In genomic region chr22:44994399-44995281, GRCh38 we compare ENCODE assay signal across 23 cellular contexts. TPM values are rescaled to one million over a fixed set of nuclear protein-coding genes. Genes with fewer than 3 reads are reported as not detected.
DNase-seq lines count a peak whose midpoint lies in the region; TF ChIP-seq lines count a peak whose summit lies in the region.
"Had no signal": no experiment of that assay in that cellular context is flagged by ENCODE, and none has a peak within 500 bp of the region (broad histone marks: within the 10 kb centered on the region; RNA-seq: fewer than 3 reads in every experiment).

No MANE protein-coding gene starts in this region.

- CTCF ChIA-PET in mammary epithelial cell (lab: Charles Lee; ENCODE audit: low non-redundant PET) = no interaction called here

- no TSS peak for BruUV-seq in mammary epithelial cell (replicated peaks; lab: Mats Ljungman, UMichigan)

- H3K79me2 ChIP-seq in mammary epithelial cell (ENCODE audit: insufficient read depth, low read length) = no peaks in the 10 kb centered on the region

- H3K27me3 Mint-ChIP-seq in nephron (ENCODE audit: low read depth) = no peaks in the 10 kb centered on the region
- H3K27me3 Mint-ChIP-seq in T-helper 2 cell treated with Interferon-gamma antibody and Interleukin-4, amounts not matched to agents 5 μg/mL and 100 μg/mL, for 36 hours (ENCODE audit: low read depth) = no peaks in the 10 kb centered on the region

- H3K36me3 ChIP-seq in mammary epithelial cell (ENCODE audit: insufficient read depth, low read length) = no peaks in the 10 kb centered on the region
- H3K36me3 ChIP-seq: heart left ventricle, left lung had no signal

- 67% methylated on average over 20 of the region's 20 CpGs for WGBS in mammary epithelial cell (ENCODE audit: low coverage, missing lambda C conversion rate)

- no peak overlapping the region for H2AFZ ChIP-seq in mammary epithelial cell (ENCODE audit: low read depth, low read length)

- peak overlapping the region in 1 of 3 experiments; percentile 30 for H3K4me3 Mint-ChIP-seq in nephron
- no peak overlapping the region for H3K4me3 Mint-ChIP-seq in T-helper 2 cell treated with Interferon-gamma antibody and Interleukin-4, amounts not matched to agents 5 μg/mL and 100 μg/mL, for 36 hours
- H3K4me3 Mint-ChIP-seq: activated CD4-positive, alpha-beta memory T cell treated with anti-CD3 and anti-CD28 coated beads, Interleukin-2, amount 10 ng/mL, durations not matched to agents 7 days and 5 days; activated T-cell treated with anti-CD3 and anti-CD28 coated beads, Interleukin-2, amount 50 U/mL, for 24 hours; stimulated activated memory B cell treated with anti-CD40 and anti-IgM and Interleukin-4, amounts not matched to agents 10 μg/mL and 1 μg/mL and 100 μg/mL, for 72 hours; T-helper 17 cell had no signal

- TF ChIP-seq CTCF in nephron (IDR thresholded peaks at IDR 0.05; ENCODE audit: unreplicated experiment in 3 of 3) = no peak
- TF ChIP-seq CTCF in mammary epithelial cell (conservative IDR thresholded peaks at IDR 0.05 in 1 of 2, IDR thresholded peaks at IDR 0.05 in 1 of 2; ENCODE audit: extremely low read depth in 1 of 2, insufficient read depth in 1 of 2, low read depth in 1 of 2, low read length in 2 of 2) = no peak

- H3K27ac Mint-ChIP-seq in nephron = peak overlapping the region in 2 of 3 experiments; percentile 52 to 61
- H3K27ac Mint-ChIP-seq in T-helper 2 cell treated with Interferon-gamma antibody and Interleukin-4, amounts not matched to agents 5 μg/mL and 100 μg/mL, for 36 hours = no peak overlapping the region
- H3K27ac Mint-ChIP-seq: activated CD4-positive, alpha-beta memory T cell treated with anti-CD3 and anti-CD28 coated beads, Interleukin-2, amount 10 ng/mL, durations not matched to agents 7 days and 5 days; activated T-cell treated with anti-CD3 and anti-CD28 coated beads, Interleukin-2, amount 50 U/mL, for 24 hours; stimulated activated memory B cell treated with anti-CD40 and anti-IgM and Interleukin-4, amounts not matched to agents 10 μg/mL and 1 μg/mL and 100 μg/mL, for 72 hours; T-helper 17 cell had no signal

- DNase-seq in NCI-H2029 (lab: John Stamatoyannopoulos, UW) (peak; percentile 50), NCI-H2029 treated with DMSO at 0.1 percent for 48 hours (lab: John Stamatoyannopoulos, UW) (no peak), M059J (ENCODE audit: low read depth) (peak; percentile 3), NCI-H526 treated with DMSO at 0.1 percent for 48 hours (lab: John Stamatoyannopoulos, UW) (peak; percentile 87), superior temporal gyrus (ENCODE audit: extremely low spot score) (no peak), mammary epithelial cell (no peak)
- no peak for DNase-seq in T-helper 2 cell treated with Interferon-gamma antibody and Interleukin-4, amounts not matched to agents 5 μg/mL and 100 μg/mL, for 36 hours (ENCODE audit: low spot score)
- DNase-seq: activated CD4-positive, alpha-beta memory T cell treated with anti-CD3 and anti-CD28 coated beads, Interleukin-2, amount 10 ng/mL, durations not matched to agents 7 days and 5 days; activated naive CD4-positive, alpha-beta T cell; activated T-cell treated with anti-CD3 and anti-CD28 coated beads, Interleukin-2, amount 50 U/mL, for 24 hours; Calu3; dermis blood vessel endothelial cell; H7; heart left ventricle; Kasumi-1; posterior cingulate gyrus; T-helper 17 cell; testis had no signal

- H3K9ac ChIP-seq in mammary epithelial cell (ENCODE audit: insufficient read depth, low read length) = no peak overlapping the region

- no peak overlapping the region for H3K4me2 ChIP-seq in mammary epithelial cell (ENCODE audit: insufficient read depth, low read depth, low read length)
- H3K4me2 ChIP-seq: A549 had no signal

- no peaks in the 10 kb centered on the region for H3K4me1 ChIP-seq in mammary epithelial cell (ENCODE audit: insufficient read depth, low read length)
- H3K4me1 ChIP-seq: A549, left lung, testis had no signal

- H3K9me3 ChIP-seq in mammary epithelial cell (replicated peaks; ENCODE audit: insufficient read depth, low read length) = no peaks in the 10 kb centered on the region
- H3K9me3 ChIP-seq: A549, BE2C, left lung, testis had no signal

- H3K4me1 Mint-ChIP-seq in nephron = no peaks in the 10 kb centered on the region
- H3K4me1 Mint-ChIP-seq in T-helper 2 cell treated with Interferon-gamma antibody and Interleukin-4, amounts not matched to agents 5 μg/mL and 100 μg/mL, for 36 hours (ENCODE audit: low read depth) = no peaks in the 10 kb centered on the region
- H3K4me1 Mint-ChIP-seq: activated CD4-positive, alpha-beta memory T cell treated with anti-CD3 and anti-CD28 coated beads, Interleukin-2, amount 10 ng/mL, durations not matched to agents 7 days and 5 days; stimulated activated memory B cell treated with anti-CD40 and anti-IgM and Interleukin-4, amounts not matched to agents 10 μg/mL and 1 μg/mL and 100 μg/mL, for 72 hours; T-helper 17 cell had no signal

- dilution Hi-C loops in mammary epithelial cell (cut with HindIII; ENCODE audit: low sequenced_read_pairs) = no loop called here

- H3K27ac ChIP-seq in mammary epithelial cell (ENCODE audit: insufficient read depth, low read depth, low read length) = no peak overlapping the region
- H3K27ac ChIP-seq: A549, heart left ventricle, left lung, testis had no signal

- peaks cover 5% of the 10 kb centered on the region for H3K27me3 ChIP-seq in mammary epithelial cell (ENCODE audit: insufficient read depth, low read length)
- H3K27me3 ChIP-seq: BE2C, testis had no signal

- peaks cover 14% of the 10 kb centered on the region for H3K36me3 Mint-ChIP-seq in nephron (ENCODE audit: low read depth)
- no peaks in the 10 kb centered on the region for H3K36me3 Mint-ChIP-seq in T-helper 2 cell treated with Interferon-gamma antibody and Interleukin-4, amounts not matched to agents 5 μg/mL and 100 μg/mL, for 36 hours (ENCODE audit: low read depth)
- H3K36me3 Mint-ChIP-seq: stimulated activated memory B cell treated with anti-CD40 and anti-IgM and Interleukin-4, amounts not matched to agents 10 μg/mL and 1 μg/mL and 100 μg/mL, for 72 hours had no signal

- no peaks in the 10 kb centered on the region for H3K9me3 Mint-ChIP-seq in nephron
- H3K9me3 Mint-ChIP-seq in T-helper 2 cell treated with Interferon-gamma antibody and Interleukin-4, amounts not matched to agents 5 μg/mL and 100 μg/mL, for 36 hours = no peaks in the 10 kb centered on the region
- H3K9me3 Mint-ChIP-seq: activated CD4-positive, alpha-beta memory T cell treated with anti-CD3 and anti-CD28 coated beads, Interleukin-2, amount 10 ng/mL, durations not matched to agents 7 days and 5 days; activated T-cell treated with anti-CD3 and anti-CD28 coated beads, Interleukin-2, amount 50 U/mL, for 24 hours; stimulated activated memory B cell treated with anti-CD40 and anti-IgM and Interleukin-4, amounts not matched to agents 10 μg/mL and 1 μg/mL and 100 μg/mL, for 72 hours had no signal

- in situ Hi-C loops in mammary epithelial cell (cut with MboI; ENCODE audit: low sequenced_read_pairs in 2 of 2) = no loop called here

- intact Hi-C loops in mammary epithelial cell (cut with micrococcal nuclease) = no loop called here

- no peaks in the 10 kb centered on the region for H4K20me1 ChIP-seq in mammary epithelial cell (ENCODE audit: insufficient read depth, low read length)

- no peak overlapping the region for H3K4me3 ChIP-seq in mammary epithelial cell (replicated peaks in 1 of 3; ENCODE audit: insufficient read depth in 1 of 3, low read depth in 2 of 3, low read length in 3 of 3)
- H3K4me3 ChIP-seq: A549, heart left ventricle, left lung, testis had no signal

RNA-seq across cellular contexts. Expression of gene PHF21B, which starts 15.2 kb away (rescaled TPM):
- not detected in 2 replicates for total RNA-seq in M059J (2014; rRNA removed; shearing (Covaris generic))
- total RNA-seq in mammary epithelial cell = under 1 TPM in 1 of 2 donors, not detected in 1; 0.26 TPM
- not detected for polyA plus RNA-seq in mammary epithelial cell
- not detected for polyA minus RNA-seq in mammary epithelial cell
- total RNA-seq: activated CD4-positive, alpha-beta memory T cell treated with anti-CD3 and anti-CD28 coated beads, Interleukin-2, amount 10 ng/mL, durations not matched to agents 7 days and 5 days; Calu3; dermis blood vessel endothelial cell; T-helper 17 cell had no signal

Comparison
In these comparisons a context has a peak if more than half of its experiments do, and no peak if none do; other contexts are left out.
1. DNase-seq: peak in NCI-H2029 (single experiment), M059J (single experiment) and NCI-H526 treated with DMSO at 0.1 percent for 48 hours (single experiment); none in NCI-H2029 treated with DMSO at 0.1 percent for 48 hours (single experiment), superior temporal gyrus (single experiment), mammary epithelial cell (single experiment) and T-helper 2 cell treated with Interferon-gamma antibody and Interleukin-4, amounts not matched to agents 5 μg/mL and 100 μg/mL, for 36 hours (single experiment).